ENCODE assay signal across 12 cellular contexts in the genomic region with DNA sequence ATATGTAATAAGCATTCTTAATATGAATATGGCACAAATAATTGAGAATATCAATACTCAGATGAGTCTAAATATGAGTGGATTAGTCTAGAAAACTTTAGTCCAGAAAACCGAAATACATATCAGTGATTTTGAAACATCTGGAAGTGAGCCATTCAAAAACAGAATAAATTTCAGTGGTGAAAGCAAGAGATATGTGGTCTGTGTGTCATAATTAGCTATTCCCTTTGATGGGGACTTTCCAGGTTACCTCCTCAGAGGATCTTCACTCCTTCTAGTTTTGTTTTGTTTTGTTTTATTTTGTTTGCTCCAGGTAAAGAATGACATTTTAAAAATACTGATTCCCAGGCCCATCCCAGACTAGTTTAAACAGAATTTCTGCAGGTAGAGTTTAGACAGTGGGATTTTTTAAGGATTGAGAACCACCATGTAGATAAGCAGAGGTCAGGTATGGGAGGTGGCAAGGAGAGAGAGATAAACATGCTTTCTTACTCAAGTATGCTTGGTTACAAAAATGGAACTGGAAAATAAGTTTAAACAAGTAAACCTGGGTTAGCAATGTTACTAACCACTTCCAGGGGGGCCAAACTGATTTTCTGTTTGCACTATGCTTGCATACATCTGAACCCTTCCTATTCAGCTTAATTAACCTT.
DNase-seq lines count a peak whose midpoint lies in the region; ATAC-seq, FAIRE-seq and TF ChIP-seq lines count a peak whose summit lies in the region.
"Had no signal": no experiment of that assay in that cellular context is flagged by ENCODE, and none has a peak within 500 bp of the region (broad histone marks: within the 10 kb centered on the region; RNA-seq: fewer than 3 reads in every experiment).

No MANE protein-coding gene starts in this region.

- no peak overlapping the region for H2AFZ ChIP-seq in HepG2 (ENCODE audit: low read length)

- H4K20me1 ChIP-seq in HepG2 (ENCODE audit: insufficient read depth, low read length): no peaks in the 10 kb centered on the region

- no peaks in the 10 kb centered on the region for H3K27me3 ChIP-seq in HepG2 (ENCODE audit: control insufficient read depth in 1 of 2, insufficient read depth in 2 of 2, low read length in 2 of 2)

- no peak overlapping the region for H3K4me3 ChIP-seq in HepG2 (replicated peaks in 1 of 3; ENCODE audit: insufficient read depth in 1 of 3, low read depth in 2 of 3, low read length in 3 of 3)

- H3K4me1 ChIP-seq in HepG2 (ENCODE audit: insufficient read depth, low read length): no peaks in the 10 kb centered on the region

- H3K4me2 ChIP-seq in HepG2 (ENCODE audit: low read depth, low read length): no peak overlapping the region
- H3K4me2 ChIP-seq: SK-N-SH had no signal

- no peak for TF ChIP-seq POLR2A in HepG2 (IDR thresholded peaks at IDR 0.05; ENCODE audit: insufficient read depth in 1 of 2, low read depth in 2 of 2, low read length in 2 of 2)

- CTCF ChIA-PET in HepG2 (lab: Yijun Ruan, JAX; ENCODE audit: low intra/inter-chr PET ratio, low total read pairs): no interaction called here

- POLR2A ChIA-PET in HepG2 (lab: Yijun Ruan, JAX): no interaction called here

- H3K9ac ChIP-seq in HepG2 (ENCODE audit: insufficient read depth, low read depth, low read length): no peak overlapping the region
- H3K9ac ChIP-seq: SK-N-SH had no signal

- BruUV-seq in HepG2 (replicated peaks; lab: Mats Ljungman, UMichigan): no TSS peak

- no peaks in the 10 kb centered on the region for H3K36me3 ChIP-seq in HepG2 (replicated peaks in 1 of 2; ENCODE audit: control insufficient read depth in 1 of 2, insufficient read depth in 2 of 2, low read length in 2 of 2)

- intact Hi-C loops in HepG2 (cut with micrococcal nuclease; ENCODE audit: unreplicated experiment): no loop called here

- TF ChIP-seq RAD21 in HepG2 (CRISPR knock-in tag; IDR thresholded peaks at IDR 0.05): no peak

- no peak overlapping the region for H3K27ac ChIP-seq in HepG2 (ENCODE audit: extremely low read length, insufficient read depth, low read length)

- H3K79me2 ChIP-seq in HepG2 (ENCODE audit: insufficient read depth, low read length): no peaks in the 10 kb centered on the region

- TF ChIP-seq EP300 in HepG2 (IDR thresholded peaks at IDR 0.05; ENCODE audit: low read depth in 2 of 2, low read length in 2 of 2): no peak
- TF ChIP-seq EP300 in HepG2 (CRISPR knock-in tag; IDR thresholded peaks at IDR 0.05; ENCODE audit: borderline replicate concordance): no peak

- DNase-seq in iris pigment epithelial cell (ENCODE audit: low read depth) (peak; percentile 68), HepG2 (ENCODE audit: low spot score) (no peak), nucleus accumbens (lab: John Stamatoyannopoulos, UW) (no peak), cerebellar nuclear complex (lab: John Stamatoyannopoulos, UW) (no peak)
- DNase-seq in stimulated activated naive CD4-positive, alpha-beta T cell treated with Interleukin-2 at 50 U/mL for 16 hours (lab: John Stamatoyannopoulos, UW): no peak
- DNase-seq: dermis blood vessel endothelial cell, DMS79 treated with DMSO at 0.1 percent for 48 hours, NCI-H2081 treated with DMSO at 0.1 percent for 48 hours, SK-N-SH had no signal

- H3K9me3 ChIP-seq in HepG2 (ENCODE audit: low read length): no peaks in the 10 kb centered on the region
- H3K9me3 ChIP-seq: SK-N-SH had no signal

- no peak for TF ChIP-seq CTCF in HepG2 (CRISPR knock-in tag; IDR thresholded peaks at IDR 0.05)

- 0% methylated on average over 1 of the region's 1 CpG for WGBS in HepG2 (ENCODE audit: low lambda C conversion rate)

- FAIRE-seq in HepG2 (lab: Jason Lieb, UNC): no peak

- ATAC-seq in GM18873 (IDR thresholded peaks at IDR 0.05; ENCODE audit: low FRiP score, unreplicated experiment): peak; percentile 87
- ATAC-seq in GM21717 (IDR thresholded peaks at IDR 0.05; ENCODE audit: unreplicated experiment): peak; percentile 84
- ATAC-seq in HG03378 (IDR thresholded peaks at IDR 0.05; ENCODE audit: unreplicated experiment): peak; percentile 84
- ATAC-seq in HepG2: no peak

- in situ Hi-C loops in HepG2 (cut with HindIII; ENCODE audit: extremely low pct_ligation_motif_present, low pct_unique_long_range_greater_than_20kb): no loop called here

TF ChIP-seq in HepG2, 621 proteins besides CTCF, POLR2A, EP300 and RAD21:
- TF ChIP-seq, protein P1, sequence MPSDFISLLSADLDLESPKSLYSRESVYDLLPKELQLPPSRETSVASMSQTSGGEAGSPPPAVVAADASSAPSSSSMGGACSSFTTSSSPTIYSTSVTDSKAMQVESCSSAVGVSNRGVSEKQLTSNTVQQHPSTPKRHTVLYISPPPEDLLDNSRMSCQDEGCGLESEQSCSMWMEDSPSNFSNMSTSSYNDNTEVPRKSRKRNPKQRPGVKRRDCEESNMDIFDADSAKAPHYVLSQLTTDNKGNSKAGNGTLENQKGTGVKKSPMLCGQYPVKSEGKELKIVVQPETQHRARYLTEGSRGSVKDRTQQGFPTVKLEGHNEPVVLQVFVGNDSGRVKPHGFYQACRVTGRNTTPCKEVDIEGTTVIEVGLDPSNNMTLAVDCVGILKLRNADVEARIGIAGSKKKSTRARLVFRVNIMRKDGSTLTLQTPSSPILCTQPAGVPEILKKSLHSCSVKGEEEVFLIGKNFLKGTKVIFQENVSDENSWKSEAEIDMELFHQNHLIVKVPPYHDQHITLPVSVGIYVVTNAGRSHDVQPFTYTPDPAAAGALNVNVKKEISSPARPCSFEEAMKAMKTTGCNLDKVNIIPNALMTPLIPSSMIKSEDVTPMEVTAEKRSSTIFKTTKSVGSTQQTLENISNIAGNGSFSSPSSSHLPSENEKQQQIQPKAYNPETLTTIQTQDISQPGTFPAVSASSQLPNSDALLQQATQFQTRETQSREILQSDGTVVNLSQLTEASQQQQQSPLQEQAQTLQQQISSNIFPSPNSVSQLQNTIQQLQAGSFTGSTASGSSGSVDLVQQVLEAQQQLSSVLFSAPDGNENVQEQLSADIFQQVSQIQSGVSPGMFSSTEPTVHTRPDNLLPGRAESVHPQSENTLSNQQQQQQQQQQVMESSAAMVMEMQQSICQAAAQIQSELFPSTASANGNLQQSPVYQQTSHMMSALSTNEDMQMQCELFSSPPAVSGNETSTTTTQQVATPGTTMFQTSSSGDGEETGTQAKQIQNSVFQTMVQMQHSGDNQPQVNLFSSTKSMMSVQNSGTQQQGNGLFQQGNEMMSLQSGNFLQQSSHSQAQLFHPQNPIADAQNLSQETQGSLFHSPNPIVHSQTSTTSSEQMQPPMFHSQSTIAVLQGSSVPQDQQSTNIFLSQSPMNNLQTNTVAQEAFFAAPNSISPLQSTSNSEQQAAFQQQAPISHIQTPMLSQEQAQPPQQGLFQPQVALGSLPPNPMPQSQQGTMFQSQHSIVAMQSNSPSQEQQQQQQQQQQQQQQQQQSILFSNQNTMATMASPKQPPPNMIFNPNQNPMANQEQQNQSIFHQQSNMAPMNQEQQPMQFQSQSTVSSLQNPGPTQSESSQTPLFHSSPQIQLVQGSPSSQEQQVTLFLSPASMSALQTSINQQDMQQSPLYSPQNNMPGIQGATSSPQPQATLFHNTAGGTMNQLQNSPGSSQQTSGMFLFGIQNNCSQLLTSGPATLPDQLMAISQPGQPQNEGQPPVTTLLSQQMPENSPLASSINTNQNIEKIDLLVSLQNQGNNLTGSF (CRISPR knock-in tag; IDR thresholded peaks at IDR 0.05): no peak
- TF ChIP-seq YEATS4 (CRISPR knock-in tag; IDR thresholded peaks at IDR 0.05; ENCODE audit: borderline replicate concordance) (no peak), ZNF251 (CRISPR knock-in tag; IDR thresholded peaks at IDR 0.05) (no peak), ZBTB42 (CRISPR knock-in tag; IDR thresholded peaks at IDR 0.05) (no peak), ZNF781 (CRISPR knock-in tag; IDR thresholded peaks at IDR 0.05; ENCODE audit: borderline replicate concordance, not compliant biosample characterization) (no peak), KDM1A (CRISPR knock-in tag; IDR thresholded peaks at IDR 0.05) (no peak), ZFX (CRISPR knock-in tag; IDR thresholded peaks at IDR 0.05; ENCODE audit: low read depth) (no peak), DNMT1 (CRISPR knock-in tag; IDR thresholded peaks at IDR 0.05) (no peak), U2AF1 (optimal IDR thresholded peaks at IDR 0.05; ENCODE audit: low read depth, low read length) (no peak), TBX2 (CRISPR knock-in tag; IDR thresholded peaks at IDR 0.05; ENCODE audit: borderline replicate concordance) (no peak)
- TF ChIP-seq, protein P2, sequence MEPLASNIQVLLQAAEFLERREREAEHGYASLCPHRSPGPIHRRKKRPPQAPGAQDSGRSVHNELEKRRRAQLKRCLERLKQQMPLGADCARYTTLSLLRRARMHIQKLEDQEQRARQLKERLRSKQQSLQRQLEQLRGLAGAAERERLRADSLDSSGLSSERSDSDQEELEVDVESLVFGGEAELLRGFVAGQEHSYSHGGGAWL (CRISPR knock-in tag; IDR thresholded peaks at IDR 0.05): no peak
